In the genomic region with DNA sequence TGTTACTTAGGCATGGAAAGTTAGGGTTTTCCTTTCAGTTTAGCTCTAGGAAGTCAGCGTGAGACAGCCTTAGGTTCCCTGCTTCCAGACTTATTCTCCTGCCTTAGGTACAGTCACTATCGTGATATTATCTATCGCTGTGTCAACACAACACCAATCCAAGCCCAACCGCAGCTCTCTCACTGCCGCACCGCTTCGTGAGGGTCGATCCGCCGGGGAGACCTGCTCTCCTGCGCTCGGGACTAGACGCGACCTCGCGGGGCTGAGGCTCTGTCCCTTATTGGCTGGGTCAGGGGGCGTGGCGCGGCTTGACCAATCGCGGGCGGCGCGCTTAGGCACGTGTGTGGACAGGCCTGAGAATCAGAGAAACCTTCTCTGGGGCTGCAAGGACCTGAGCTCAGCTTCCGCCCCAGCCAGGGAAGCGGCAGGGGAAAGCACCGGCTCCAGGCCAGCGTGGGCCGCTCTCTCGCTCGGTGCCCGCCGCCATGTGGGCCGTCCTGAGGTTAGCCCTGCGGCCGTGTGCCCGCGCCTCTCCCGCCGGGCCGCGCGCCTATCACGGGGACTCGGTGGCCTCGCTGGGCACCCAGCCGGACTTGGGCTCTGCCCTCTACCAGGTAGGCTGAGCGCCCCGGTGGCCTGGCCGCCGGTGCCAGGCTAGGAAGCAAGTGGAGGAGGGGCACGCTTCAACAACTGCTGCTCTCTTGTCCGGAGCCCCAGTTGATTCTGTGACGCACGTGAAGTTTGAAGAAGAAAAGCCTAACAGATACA, we compare ENCODE assay signal across 8 cellular contexts. TPM values are rescaled to one million over a fixed set of nuclear protein-coding genes. Genes with fewer than 3 reads are reported as not detected.
DNase-seq lines count a peak whose midpoint lies in the region; ATAC-seq and TF ChIP-seq lines count a peak whose summit lies in the region.

Gene MCCC2, plus strand, starts transcription at position 400 of the 768 bp plus-strand sequence. Its CDS starts 86 bp downstream, at position 486.

- H3K9ac ChIP-seq in PC-3 (ENCODE audit: low read length) = peak within 1 kb of the TSS; percentile 87

- peak within 1 kb of the TSS; percentile 92 for H2AFZ ChIP-seq in PC-3 (ENCODE audit: low read length)

- peak within 1 kb of the TSS; percentile 79 for H3K4me2 ChIP-seq in PC-3 (ENCODE audit: low read length)

- no peaks in the 10 kb centered on the region for H4K20me1 ChIP-seq in PC-3 (ENCODE audit: low read length)

- TF ChIP-seq RAD21 in Ishikawa (IDR thresholded peaks at IDR 0.05; ENCODE audit: low read depth) = no peak

- TF ChIP-seq CTCF in PC-3 (conservative IDR thresholded peaks at IDR 0.05; ENCODE audit: low read depth, low read length) (no peak), epithelial cell of proximal tubule (conservative IDR thresholded peaks at IDR 0.05; ENCODE audit: low read depth, low read length) (no peak)

- intact Hi-C loops in PC-3 (cut with micrococcal nuclease) = loop anchor here (1.0 to 2.0 kb wide), 2 partner anchors 14 to 27 kb away; no protein-coding TSS in a partner anchor

- peak within 1 kb of the TSS; percentile 72 for H3K27ac ChIP-seq in PC-3 (ENCODE audit: low read length)

- no peaks in the 10 kb centered on the region for H3K9me2 ChIP-seq in PC-3 (replicated peaks; ENCODE audit: low read length)

- peaks cover 20% of the 10 kb centered on the region for H3K4me1 ChIP-seq in PC-3 (ENCODE audit: insufficient read depth, low read length)

- no peak for TF ChIP-seq EP300 in Ishikawa (IDR thresholded peaks at IDR 0.05; ENCODE audit: borderline replicate concordance)

- no peaks in the 10 kb centered on the region for H3F3A ChIP-seq in PC-3 (ENCODE audit: low read length, unreplicated experiment)

- no peaks in the 10 kb centered on the region for H3K36me3 ChIP-seq in PC-3 (ENCODE audit: low read depth, low read length)

- H3K27me3 ChIP-seq in PC-3 (ENCODE audit: low read length) = no peaks in the 10 kb centered on the region

- H3K4me3 ChIP-seq in PC-3 (ENCODE audit: low read length) (peak within 1 kb of the TSS; percentile 81), epithelial cell of proximal tubule (ENCODE audit: low read depth, low read length) (peak within 1 kb of the TSS; percentile 86)

- peaks cover 39% of the 10 kb centered on the region for H3K79me2 ChIP-seq in PC-3 (ENCODE audit: low read length)

- H3K9me3 ChIP-seq in PC-3 (ENCODE audit: low read length) = no peaks in the 10 kb centered on the region

- BruUV-seq in PC-3 (replicated peaks; lab: Mats Ljungman, UMichigan) = no TSS peak

- ATAC-seq in GM21619 (IDR thresholded peaks at IDR 0.05; ENCODE audit: unreplicated experiment) = peak; percentile 95
- ATAC-seq in PC-3 = peak; percentile 99

- DNase-seq in DMS153 treated with DMSO at 0.1 percent for 48 hours (lab: John Stamatoyannopoulos, UW; ENCODE audit: unreplicated experiment) (peak; percentile 51), PC-3 (peak; percentile 91), epithelial cell of proximal tubule (ENCODE audit: low read depth) (peak; percentile 62), mucosa of gallbladder (ENCODE audit: low spot score) (peak; percentile 98)
- peak; percentile 93 for DNase-seq in activated T-cell treated with anti-CD3 and anti-CD28 coated beads, Interleukin-2, amount 50 U/mL, for 1 hour
- peak; percentile 96 for DNase-seq in stimulated activated CD8-positive, alpha-beta memory T cell treated with anti-CD3 and anti-CD28 coated beads, Interleukin-4, amount 100 ng/mL, for 24 hours (ENCODE audit: low read depth)

- POLR2A ChIA-PET in PC-3 (lab: Charles Lee; ENCODE audit: unreplicated experiment) = interaction anchor here (0.6 to 1.1 kb wide), 3 partner anchors 13 to 535 kb away, joined by 3 to 6 read pairs (median 4); no protein-coding TSS in a partner anchor

- CTCF ChIA-PET in PC-3 (lab: Charles Lee) = interaction anchor here (2.1 kb wide), 1 partner anchor 14 kb away, joined by 13 read pairs; no protein-coding TSS in a partner anchor

TF ChIP-seq in Ishikawa, 13 proteins besides CTCF, POLR2A, EP300 and RAD21:
- peak; percentile 14; the same call in 1 of the 2 replicates for TF ChIP-seq TCF12 (IDR thresholded peaks at IDR 0.05; ENCODE audit: low read depth)
- no peak; the same call in 1 of the 2 replicates for TF ChIP-seq FOXM1 (IDR thresholded peaks at IDR 0.05; ENCODE audit: borderline replicate concordance, low read depth)
- TF ChIP-seq, protein P1, sequence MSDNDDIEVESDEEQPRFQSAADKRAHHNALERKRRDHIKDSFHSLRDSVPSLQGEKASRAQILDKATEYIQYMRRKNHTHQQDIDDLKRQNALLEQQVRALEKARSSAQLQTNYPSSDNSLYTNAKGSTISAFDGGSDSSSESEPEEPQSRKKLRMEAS (IDR thresholded peaks at IDR 0.05) = peak; percentile 94
- TF ChIP-seq, protein P2, sequence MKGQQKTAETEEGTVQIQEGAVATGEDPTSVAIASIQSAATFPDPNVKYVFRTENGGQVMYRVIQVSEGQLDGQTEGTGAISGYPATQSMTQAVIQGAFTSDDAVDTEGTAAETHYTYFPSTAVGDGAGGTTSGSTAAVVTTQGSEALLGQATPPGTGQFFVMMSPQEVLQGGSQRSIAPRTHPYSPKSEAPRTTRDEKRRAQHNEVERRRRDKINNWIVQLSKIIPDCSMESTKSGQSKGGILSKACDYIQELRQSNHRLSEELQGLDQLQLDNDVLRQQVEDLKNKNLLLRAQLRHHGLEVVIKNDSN (IDR thresholded peaks at IDR 0.05) = peak; percentile 96
- TF ChIP-seq TAF1 (IDR thresholded peaks at IDR 0.05; ENCODE audit: low read depth) = peak; percentile 85
- TF ChIP-seq NFIC (IDR thresholded peaks at IDR 0.05) = no peak
- TF ChIP-seq TEAD4 (IDR thresholded peaks at IDR 0.05) = no peak
- TF ChIP-seq YY1 (IDR thresholded peaks at IDR 0.05; ENCODE audit: low read depth) = peak; percentile 65
- no peak for TF ChIP-seq CREB1 (IDR thresholded peaks at IDR 0.05; ENCODE audit: low read depth)
- 0 out of 2 replicates have a peak, but pooled peaks have one; percentile 22 for TF ChIP-seq EGR1 (IDR thresholded peaks at IDR 0.05)
- no peak for TF ChIP-seq ZBTB7A (IDR thresholded peaks at IDR 0.05; ENCODE audit: low read depth)
- TF ChIP-seq CEBPB (IDR thresholded peaks at IDR 0.05) = no peak; the same call in 1 of the 2 replicates
- TF ChIP-seq, protein P3, sequence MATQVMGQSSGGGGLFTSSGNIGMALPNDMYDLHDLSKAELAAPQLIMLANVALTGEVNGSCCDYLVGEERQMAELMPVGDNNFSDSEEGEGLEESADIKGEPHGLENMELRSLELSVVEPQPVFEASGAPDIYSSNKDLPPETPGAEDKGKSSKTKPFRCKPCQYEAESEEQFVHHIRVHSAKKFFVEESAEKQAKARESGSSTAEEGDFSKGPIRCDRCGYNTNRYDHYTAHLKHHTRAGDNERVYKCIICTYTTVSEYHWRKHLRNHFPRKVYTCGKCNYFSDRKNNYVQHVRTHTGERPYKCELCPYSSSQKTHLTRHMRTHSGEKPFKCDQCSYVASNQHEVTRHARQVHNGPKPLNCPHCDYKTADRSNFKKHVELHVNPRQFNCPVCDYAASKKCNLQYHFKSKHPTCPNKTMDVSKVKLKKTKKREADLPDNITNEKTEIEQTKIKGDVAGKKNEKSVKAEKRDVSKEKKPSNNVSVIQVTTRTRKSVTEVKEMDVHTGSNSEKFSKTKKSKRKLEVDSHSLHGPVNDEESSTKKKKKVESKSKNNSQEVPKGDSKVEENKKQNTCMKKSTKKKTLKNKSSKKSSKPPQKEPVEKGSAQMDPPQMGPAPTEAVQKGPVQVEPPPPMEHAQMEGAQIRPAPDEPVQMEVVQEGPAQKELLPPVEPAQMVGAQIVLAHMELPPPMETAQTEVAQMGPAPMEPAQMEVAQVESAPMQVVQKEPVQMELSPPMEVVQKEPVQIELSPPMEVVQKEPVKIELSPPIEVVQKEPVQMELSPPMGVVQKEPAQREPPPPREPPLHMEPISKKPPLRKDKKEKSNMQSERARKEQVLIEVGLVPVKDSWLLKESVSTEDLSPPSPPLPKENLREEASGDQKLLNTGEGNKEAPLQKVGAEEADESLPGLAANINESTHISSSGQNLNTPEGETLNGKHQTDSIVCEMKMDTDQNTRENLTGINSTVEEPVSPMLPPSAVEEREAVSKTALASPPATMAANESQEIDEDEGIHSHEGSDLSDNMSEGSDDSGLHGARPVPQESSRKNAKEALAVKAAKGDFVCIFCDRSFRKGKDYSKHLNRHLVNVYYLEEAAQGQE (IDR thresholded peaks at IDR 0.05; ENCODE audit: low read depth) = 0 out of 2 replicates have a peak, but pooled peaks have one; percentile 17

RNA-seq across cellular contexts. Expression of gene MCCC2, which starts in this region (rescaled TPM):
- total RNA-seq in PC-3 (2014; rRNA removed) (31.7 and 32.2 TPM in 2 replicates), epithelial cell of proximal tubule (25.3 and 38.6 TPM in 2 replicates), mucosa of gallbladder (44.4 TPM)

Comparison
In these comparisons a context has a peak if more than half of its experiments do, and no peak if none do; other contexts are left out.
1. Peak in every context shown above with its lines: DNase-seq, ATAC-seq, H3K4me3 ChIP-seq and H3K27ac ChIP-seq.